Comparison of ENCODE assay signal across 19 cellular contexts in the genomic region with DNA sequence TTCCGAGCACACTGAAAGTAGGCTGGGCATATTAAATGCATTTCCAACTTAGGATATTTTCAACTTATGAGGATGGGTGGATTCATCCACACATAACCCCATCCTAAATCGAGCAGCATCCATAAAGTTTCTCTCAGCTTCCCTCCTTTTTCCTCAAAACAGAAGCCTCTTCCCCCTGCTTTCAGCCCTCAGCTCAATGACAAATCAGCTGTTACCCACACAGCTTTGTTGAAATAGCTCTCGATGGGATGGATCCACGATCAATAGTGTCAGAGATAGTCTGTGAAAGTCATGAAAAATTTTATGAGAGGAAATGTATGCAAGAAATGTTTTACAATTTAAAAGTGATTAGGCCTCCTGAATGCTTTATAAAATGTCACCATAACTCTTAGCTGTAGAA. TPM values are rescaled to one million over a fixed set of nuclear protein-coding genes. Genes with fewer than 3 reads are reported as not detected.
DNase-seq lines count a peak whose midpoint lies in the region; ATAC-seq and TF ChIP-seq lines count a peak whose summit lies in the region.
"Had no signal": no experiment of that assay in that cellular context is flagged by ENCODE, and none has a peak within 500 bp of the region (broad histone marks: within the 10 kb centered on the region; RNA-seq: fewer than 3 reads in every experiment).

No MANE protein-coding gene starts in this region.

- no peaks in the 10 kb centered on the region for H3K9me2 ChIP-seq in DOHH2 (replicated peaks; ENCODE audit: control insufficient read depth, low read length)

- H3F3A ChIP-seq in DOHH2 (ENCODE audit: control insufficient read depth, insufficient read depth): peaks cover 2% of the 10 kb centered on the region

- peaks cover 71% of the 10 kb centered on the region for H3K79me2 ChIP-seq in DOHH2 (ENCODE audit: control insufficient read depth, low read length)

- peaks cover 33% of the 10 kb centered on the region for H3K4me1 ChIP-seq in BLaER1
- H3K4me1 ChIP-seq in DOHH2 (ENCODE audit: control insufficient read depth, low read length): peaks cover 29% of the 10 kb centered on the region
- H3K4me1 ChIP-seq in iPS-18a (ENCODE audit: control insufficient read depth, low read depth, low read length): peaks cover 10% of the 10 kb centered on the region
- H3K4me1 ChIP-seq in aorta (ENCODE audit: control insufficient read depth in 1 of 2, insufficient read depth in 2 of 2, low read length in 2 of 2): peaks cover 0 to 7% of the 10 kb centered on the region in 2 donors

- peaks cover 34% of the 10 kb centered on the region for H3K36me3 ChIP-seq in BLaER1
- H3K36me3 ChIP-seq in DOHH2 (ENCODE audit: control insufficient read depth, low read length): peaks cover 55% of the 10 kb centered on the region
- peaks cover 12% of the 10 kb centered on the region for H3K36me3 ChIP-seq in iPS-18a (ENCODE audit: control insufficient read depth, low read depth, low read length)
- peaks cover 0 to 2% of the 10 kb centered on the region in 2 donors for H3K36me3 ChIP-seq in aorta (ENCODE audit: control insufficient read depth in 1 of 2, insufficient read depth in 2 of 2, low read length in 1 of 2)

- TF ChIP-seq CTCF in DOHH2 (IDR thresholded peaks at IDR 0.05; ENCODE audit: low read depth, low read length, poor library complexity, severe bottlenecking) (no peak), VCaP (conservative IDR thresholded peaks at IDR 0.05) (no peak)

- intact Hi-C loops in aorta (cut with DNase I): no loop called here

- H3K9me3 ChIP-seq in BLaER1: no peaks in the 10 kb centered on the region
- no peaks in the 10 kb centered on the region for H3K9me3 ChIP-seq in DOHH2 (ENCODE audit: control insufficient read depth, insufficient read depth, low read length)
- no peaks in the 10 kb centered on the region for H3K9me3 ChIP-seq in iPS-18a (ENCODE audit: control insufficient read depth, low read depth, low read length)
- no peaks in the 10 kb centered on the region for H3K9me3 ChIP-seq in aorta (ENCODE audit: control insufficient read depth, low read length)
- H3K9me3 ChIP-seq: left ventricle myocardium inferior had no signal

- peak overlapping the region; percentile 95 for H3K4me2 ChIP-seq in BLaER1
- peak overlapping the region; percentile 69 for H3K4me2 ChIP-seq in DOHH2 (ENCODE audit: low read length)

- ATAC-seq in HG02981 (IDR thresholded peaks at IDR 0.05; ENCODE audit: unreplicated experiment): no peak
- ATAC-seq in aorta (ENCODE audit: low FRiP score): no peak
- ATAC-seq: esophagus mucosa; stimulated activated naive CD8-positive, alpha-beta T cell treated with anti-CD3 and anti-CD28 coated beads, Interleukin-15, amount 100 ng/mL, for 72 hours had no signal

- no peaks in the 10 kb centered on the region for H3K27me3 ChIP-seq in BLaER1
- H3K27me3 ChIP-seq in DOHH2 (ENCODE audit: control insufficient read depth, low read length): no peaks in the 10 kb centered on the region
- H3K27me3 ChIP-seq in iPS-18a (ENCODE audit: control insufficient read depth, insufficient read depth, low read length): no peaks in the 10 kb centered on the region
- H3K27me3 ChIP-seq in aorta (ENCODE audit: control insufficient read depth in 1 of 2, insufficient read depth in 2 of 2, low read length in 1 of 2): no peaks in the 10 kb centered on the region

- 91% methylated on average over 4 of the region's 4 CpGs for WGBS in aorta, 2 donors

- no peak overlapping the region for H3K27ac ChIP-seq in BLaER1
- H3K27ac ChIP-seq in DOHH2 (ENCODE audit: low read depth, low read length): no peak overlapping the region
- peak overlapping the region; percentile 75; the same call in 1 of the 2 replicates for H3K27ac ChIP-seq in VCaP
- no peak overlapping the region for H3K27ac ChIP-seq in iPS-18a (ENCODE audit: low read length)
- H3K27ac ChIP-seq in aorta (ENCODE audit: low read depth in 1 of 2, low read length in 2 of 2): no peak overlapping the region
- H3K27ac ChIP-seq: coronary artery, left ventricle myocardium inferior, skin epidermis had no signal

- H3K9ac ChIP-seq in BLaER1 (peak overlapping the region; percentile 90; the same call in 1 of the 2 replicates), iPS-18a (ENCODE audit: low read length) (peak overlapping the region; percentile 84)

- DNase-seq in NCI-H82 (lab: John Stamatoyannopoulos, UW): no peak
- DNase-seq in globus pallidus (ENCODE audit: low spot score): no peak
- DNase-seq in aorta: no peak
- DNase-seq: amygdala; GOT3; hypothalamus; left ventricle myocardium inferior; NCI-H2029; NCI-H524 treated with DMSO at 0.1 percent for 48 hours; stimulated activated naive CD8-positive, alpha-beta T cell treated with anti-CD3 and anti-CD28 coated beads, Interleukin-15, amount 100 ng/mL, for 72 hours; T-helper 9 cell had no signal

- H4K20me1 ChIP-seq in BLaER1: peaks cover 66% of the 10 kb centered on the region
- H4K20me1 ChIP-seq in DOHH2 (ENCODE audit: control insufficient read depth, insufficient read depth, low read depth, low read length): peaks cover 14% of the 10 kb centered on the region

- H3K4me3 ChIP-seq in BLaER1 (peak overlapping the region; percentile 79; the same call in 1 of the 2 replicates), DOHH2 (ENCODE audit: low read length) (peak overlapping the region; percentile 89), iPS-18a (ENCODE audit: low read length) (peak overlapping the region; percentile 77), aorta (ENCODE audit: low read length in 2 of 2) (no peak overlapping the region)
- H3K4me3 ChIP-seq: coronary artery, skin epidermis had no signal

RNA-seq across cellular contexts. Expression of a gene that starts 2.5 kb away (rescaled TPM):
- total RNA-seq in aorta: 10 to 100 TPM in 1 of 2 donors, 1 to 10 TPM in 1; 9.5 to 11.2 TPM
- polyA plus RNA-seq in aorta: 1 to 10 TPM; 2.9 to 5.7 TPM

RNA-seq across cellular contexts. Expression of a gene that starts 19.7 kb away (rescaled TPM):
- 10 to 100 TPM; 47.3 to 57.5 TPM for total RNA-seq in aorta
- 10 to 100 TPM; 30.9 to 57.6 TPM for polyA plus RNA-seq in aorta

RNA-seq across cellular contexts. Expression of a gene that starts 20.1 kb away (rescaled TPM):
- total RNA-seq in aorta: 10 to 100 TPM; 14.6 to 16.1 TPM
- 10 to 100 TPM in 1 of 2 donors, 1 to 10 TPM in 1; 7.3 to 11.2 TPM for polyA plus RNA-seq in aorta

RNA-seq across cellular contexts. Expression of a gene that starts 27.3 kb away (rescaled TPM):
- 10 to 100 TPM; 51.8 to 60.1 TPM for total RNA-seq in aorta
- polyA plus RNA-seq in aorta: 100 to 1,000 TPM in 1 of 2 donors, 10 to 100 TPM in 1; 58.5 to 111 TPM

RNA-seq across cellular contexts. Expression of a gene that starts 46.3 kb away (rescaled TPM):
- total RNA-seq in aorta: 10 to 100 TPM; 29.2 to 32.5 TPM
- 10 to 100 TPM; 44.1 to 59.6 TPM for polyA plus RNA-seq in aorta

Comparison
In these comparisons a context has a peak if more than half of its experiments do, and no peak if none do; other contexts are left out.
1. H3K4me3 ChIP-seq: peak in BLaER1 (single experiment), DOHH2 (single experiment) and iPS-18a (single experiment); none in aorta (0 of 2).